ENCODE assay signal across 8 cellular contexts in the genomic region with DNA sequence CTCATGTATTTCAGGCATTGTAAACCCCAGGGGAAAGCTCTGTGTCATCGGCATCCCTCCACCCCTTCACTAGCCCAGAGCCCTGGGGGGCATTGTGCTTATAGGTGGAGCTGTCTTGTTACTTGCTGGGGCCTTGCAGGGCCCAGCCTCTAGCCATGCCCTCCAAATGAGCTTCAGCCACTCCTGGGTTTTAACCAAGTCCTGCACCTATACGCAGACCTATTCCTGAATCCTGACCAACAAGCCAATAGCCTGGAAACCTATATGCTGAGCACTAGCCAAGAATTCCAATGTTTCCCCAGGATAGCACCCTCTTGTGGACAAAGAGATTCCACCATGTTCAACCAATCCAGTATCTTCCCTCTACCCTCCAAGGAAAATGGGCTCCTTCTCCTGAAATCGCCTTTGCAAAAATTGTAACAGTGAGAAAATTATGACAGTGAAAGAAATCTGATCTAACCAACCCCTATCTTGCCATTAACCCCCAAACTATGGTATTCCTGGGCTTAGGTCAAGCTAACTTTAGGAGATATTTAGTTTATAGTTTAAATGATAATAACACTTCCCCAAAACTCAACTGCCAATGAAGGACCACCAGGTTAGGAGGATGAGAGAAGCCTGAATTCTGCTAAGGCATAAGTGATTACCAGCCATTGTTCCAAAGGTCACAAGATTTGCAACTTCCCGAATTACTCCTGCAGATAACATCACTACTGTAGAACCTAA. TPM values are rescaled to one million over a fixed set of nuclear protein-coding genes. Genes with fewer than 3 reads are reported as not detected.
DNase-seq lines count a peak whose midpoint lies in the region; ATAC-seq and TF ChIP-seq lines count a peak whose summit lies in the region.

No MANE protein-coding gene starts in this region.

- H3K27ac Mint-ChIP-seq in neural crest cell (ENCODE audit: unreplicated experiment): no peak overlapping the region

- H3K36me3 Mint-ChIP-seq in neural crest cell (ENCODE audit: low read depth): peaks cover 17% of the 10 kb centered on the region

- DNase-seq in DMS79 treated with DMSO at 0.1 percent for 48 hours (lab: John Stamatoyannopoulos, UW) (peak; percentile 26), DMS79 (lab: John Stamatoyannopoulos, UW) (no peak), NCI-H146 treated with DMSO at 0.1 percent for 48 hours (lab: John Stamatoyannopoulos, UW; ENCODE audit: unreplicated experiment) (peak; percentile 52), T47D (ENCODE audit: low read depth in 1 of 2, low spot score in 1 of 2) (peak; percentile 35 to 82), neural crest cell (ENCODE audit: low read depth, low spot score) (no peak), anterior cingulate cortex (lab: John Stamatoyannopoulos, UW) (no peak), sciatic nerve (ENCODE audit: low spot score) (no peak)
- no peak for DNase-seq in activated CD4-positive, alpha-beta T cell treated with anti-CD3 and anti-CD28 coated beads, Interleukin-2, amount 50 U/mL, for 4 hours

- in situ Hi-C loops in T47D (cut with HindIII; ENCODE audit: low pct_unique_long_range_greater_than_20kb, low sequenced_read_pairs): no loop called here

- intact Hi-C loops in sciatic nerve (cut with DNase I): no loop called here

- peaks cover 2% of the 10 kb centered on the region for H3K27me3 Mint-ChIP-seq in neural crest cell (ENCODE audit: low read depth)

- ATAC-seq in sciatic nerve: no peak

- TF ChIP-seq CTCF in neural crest cell (conservative IDR thresholded peaks at IDR 0.05): peak; percentile 65

- H3K4me1 Mint-ChIP-seq in neural crest cell: peaks cover 5% of the 10 kb centered on the region

- H3K9me3 Mint-ChIP-seq in neural crest cell: peaks cover 7% of the 10 kb centered on the region

- no peak overlapping the region for H3K4me3 Mint-ChIP-seq in neural crest cell

RNA-seq across cellular contexts. Expression of gene TTC7B, which starts 55.5 kb away (rescaled TPM):
- total RNA-seq in neural crest cell (54.8 and 56.4 TPM in 2 replicates), sciatic nerve (41.4 TPM)

Comparison
In these comparisons a context has a peak if more than half of its experiments do, and no peak if none do; other contexts are left out.
1. DNase-seq: peak in DMS79 treated with DMSO at 0.1 percent for 48 hours (single experiment), NCI-H146 treated with DMSO at 0.1 percent for 48 hours (single experiment) and T47D (2 of 2); none in DMS79 (single experiment), neural crest cell (single experiment), anterior cingulate cortex (0 of 58), sciatic nerve (single experiment) and activated CD4-positive, alpha-beta T cell treated with anti-CD3 and anti-CD28 coated beads, Interleukin-2, amount 50 U/mL, for 4 hours (0 of 2).